In genomic region chrX:101799387-101799786, GRCh38 we compare ENCODE assay signal across 8 cellular contexts.
DNase-seq lines count a peak whose midpoint lies in the region; ATAC-seq, FAIRE-seq and TF ChIP-seq lines count a peak whose summit lies in the region.

No MANE protein-coding gene starts in this region.

- peak; percentile 14 for DNase-seq in BJ (ENCODE audit: low read depth)
- peak; percentile 23 for DNase-seq in GM19240 (ENCODE audit: insufficient read length, low spot score)
- DNase-seq in NCI-H446 (lab: John Stamatoyannopoulos, UW) = peak; percentile 54 to 87
- DNase-seq in central memory CD4-positive, alpha-beta T cell = peak; percentile 79
- peak; percentile 40 for DNase-seq in keratinocyte (ENCODE audit: low read depth, low spot score)
- DNase-seq in stimulated activated CD4-positive, alpha-beta T cell treated with anti-CD3 and anti-CD28 coated beads, Interleukin-1b, Interleukin-23, amount 100 ng/mL, for 48 hours = peak; percentile 76

- H3K79me2 ChIP-seq in keratinocyte (ENCODE audit: control insufficient read depth, insufficient read depth, low read length) = no peaks in the 10 kb centered on the region

- POLR2A ChIA-PET in BJ (lab: Charles Lee) = no interaction called here

- peak; percentile 26 for FAIRE-seq in keratinocyte (lab: Jason Lieb, UNC)

- CTCF ChIA-PET in BJ (lab: Yijun Ruan, JAX) = no interaction called here

- H3K27me3 ChIP-seq in BJ (ENCODE audit: control insufficient read depth, insufficient read depth, low read length) (no peaks in the 10 kb centered on the region), keratinocyte (ENCODE audit: control insufficient read depth, extremely low read depth, insufficient read depth, low read length) (no peaks in the 10 kb centered on the region)

- ATAC-seq in HG03378 (IDR thresholded peaks at IDR 0.05; ENCODE audit: unreplicated experiment) = peak; percentile 98
- ATAC-seq in activated CD4-positive, CD25-positive, alpha-beta regulatory T cell treated with anti-CD3 and anti-CD28 coated beads, Interleukin-2, amount 50 U/mL, for 24 hours = peak; percentile 99 to 100

- no peaks in the 10 kb centered on the region for H3K9me3 ChIP-seq in keratinocyte (ENCODE audit: control insufficient read depth, low read depth, low read length)

- no peaks in the 10 kb centered on the region for H4K20me1 ChIP-seq in keratinocyte (ENCODE audit: control insufficient read depth, extremely low read depth, insufficient read depth, low read length)

- no peak overlapping the region for H3K9ac ChIP-seq in keratinocyte (ENCODE audit: control insufficient read depth, extremely low read depth, insufficient read depth, low read length)

- dilution Hi-C loops in keratinocyte (cut with MboI; ENCODE audit: extremely low pct_ligation_motif_present, low sequenced_read_pairs) = no loop called here

- no peaks in the 10 kb centered on the region for H3K9me1 ChIP-seq in keratinocyte (ENCODE audit: control insufficient read depth, extremely low read depth, insufficient read depth, low read length)

- peak; percentile 60 for TF ChIP-seq CTCF in BJ (IDR thresholded peaks at IDR 0.05; ENCODE audit: insufficient read depth, low read depth, low read length)
- TF ChIP-seq CTCF in keratinocyte (optimal IDR thresholded peaks at IDR 0.05 in 1 of 3, IDR thresholded peaks at IDR 0.05 in 1 of 3, conservative IDR thresholded peaks at IDR 0.05 in 1 of 3; ENCODE audit: extremely low read depth in 1 of 3, insufficient read depth in 2 of 3, low read length in 3 of 3) = peak; percentile 35 to 62 (median 45)

- no peaks in the 10 kb centered on the region for H3K4me1 ChIP-seq in keratinocyte (ENCODE audit: control insufficient read depth, extremely low read depth, insufficient read depth, low read length)

- H3K27ac ChIP-seq in keratinocyte (ENCODE audit: control insufficient read depth, insufficient read depth, low read length) = no peak overlapping the region

- peak overlapping the region; percentile 56 for H2AFZ ChIP-seq in keratinocyte (ENCODE audit: control insufficient read depth, low read length)

- peak overlapping the region; percentile 32 for H3K4me2 ChIP-seq in keratinocyte (ENCODE audit: control insufficient read depth, extremely low read depth, insufficient read depth, low read depth, low read length)

- no peak overlapping the region for H3K4me3 ChIP-seq in BJ (ENCODE audit: low read depth, low read length)
- H3K4me3 ChIP-seq in keratinocyte (ENCODE audit: control insufficient read depth in 2 of 3, extremely low read depth in 1 of 3, insufficient read depth in 2 of 3, low read depth in 1 of 3, low read length in 3 of 3) = peak overlapping the region in 1 of 3 experiments; percentile 26

- H3K36me3 ChIP-seq in BJ (ENCODE audit: control insufficient read depth, insufficient read depth, low read length) (no peaks in the 10 kb centered on the region), keratinocyte (ENCODE audit: control insufficient read depth in 2 of 2, extremely low read depth in 1 of 2, insufficient read depth in 2 of 2, low read length in 2 of 2) (no peaks in the 10 kb centered on the region)

Comparison
In these comparisons a context has a peak if more than half of its experiments do, and no peak if none do; other contexts are left out.
1. DNase-seq: peak in every context shown above with its lines; median percentile 79 in central memory CD4-positive, alpha-beta T cell; 76 in stimulated activated CD4-positive, alpha-beta T cell treated with anti-CD3 and anti-CD28 coated beads, Interleukin-1b, Interleukin-23, amount 100 ng/mL, for 48 hours; 70 in NCI-H446; 40 in keratinocyte; 23 in GM19240; 14 in BJ.